In the genomic region with DNA sequence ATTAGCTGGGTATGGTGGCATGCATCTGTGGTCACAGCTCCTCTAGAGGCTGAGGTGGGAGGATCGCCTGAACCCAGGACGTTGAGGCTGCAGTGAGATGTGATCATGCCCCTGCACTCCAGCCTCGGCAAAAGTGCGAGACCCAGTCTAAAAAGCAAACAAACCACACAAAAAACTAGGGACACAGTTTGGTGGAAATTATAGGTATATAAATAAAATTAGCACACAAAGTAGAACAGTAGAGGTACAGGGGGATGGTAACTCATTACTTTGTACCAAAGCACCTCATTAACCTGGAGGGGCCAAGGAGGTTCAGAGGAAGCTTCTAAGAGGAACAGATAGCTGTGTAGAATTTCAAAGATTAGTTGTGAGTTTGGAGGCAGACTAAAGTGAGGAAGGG, we compare ENCODE assay signal across 28 cellular contexts. TPM values are rescaled to one million over a fixed set of nuclear protein-coding genes. Genes with fewer than 3 reads are reported as not detected.
"Had no signal": no experiment of that assay in that cellular context is flagged by ENCODE, and none has a peak within 500 bp of the region (broad histone marks: within the 10 kb centered on the region; RNA-seq: fewer than 3 reads in every experiment).

No MANE protein-coding gene starts in this region.

- H3K27ac ChIP-seq: colonic mucosa, epithelial cell of prostate, esophagus squamous epithelium, gastrocnemius medialis, heart right ventricle, left lung, lower lobe of right lung had no signal

- H3K9me3 Mint-ChIP-seq: dendritic cell treated with granulocyte-macrophage colony-stimulating factor and Interleukin-4, amounts not matched to agents 40 ng/mL and 50 ng/mL, for 4 days; effector memory CD8-positive, alpha-beta T cell had no signal

- DNase-seq: colonic mucosa; cortex of kidney; effector CD8-positive, alpha-beta T cell; effector memory CD8-positive, alpha-beta T cell; endodermal cell; erythroblast; esophagus squamous epithelium; foreskin fibroblast; foreskin melanocyte; gastrocnemius medialis; glutamatergic neuron; head of caudate nucleus; heart right ventricle; hippocampal formation; left cardiac atrium; left lung; left ventricle myocardium superior; lower lobe of right lung; mesenchymal stem cell; mucosa of descending colon; naive B cell had no signal

- H3K4me1 ChIP-seq: colonic mucosa had no signal

- H3K4me3 ChIP-seq: colonic mucosa, esophagus squamous epithelium, gastrocnemius medialis, heart right ventricle, left lung, lower lobe of right lung, mucosa of descending colon had no signal

- H3K4me3 Mint-ChIP-seq: dendritic cell treated with granulocyte-macrophage colony-stimulating factor and Interleukin-4, amounts not matched to agents 40 ng/mL and 50 ng/mL, for 4 days; effector memory CD8-positive, alpha-beta T cell; endodermal cell; mesothelial cell of epicardium; naive B cell had no signal

- ATAC-seq: effector memory CD8-positive, alpha-beta T cell; esophagus mucosa; gastrocnemius medialis; heart right ventricle; left cardiac atrium; left lung; left ventricle myocardium superior; lower lobe of right lung; mucosa of descending colon had no signal

- H3K9me3 ChIP-seq: colonic mucosa, esophagus squamous epithelium, gastrocnemius medialis, heart right ventricle, left lung, lower lobe of right lung, mucosa of descending colon had no signal

- H3K27ac Mint-ChIP-seq: dendritic cell treated with granulocyte-macrophage colony-stimulating factor and Interleukin-4, amounts not matched to agents 40 ng/mL and 50 ng/mL, for 4 days; effector memory CD8-positive, alpha-beta T cell; endodermal cell; mesothelial cell of epicardium had no signal

- H3K27me3 Mint-ChIP-seq: dendritic cell treated with granulocyte-macrophage colony-stimulating factor and Interleukin-4, amounts not matched to agents 40 ng/mL and 50 ng/mL, for 4 days; effector memory CD8-positive, alpha-beta T cell; naive B cell had no signal

- H3K27me3 ChIP-seq: colonic mucosa, esophagus squamous epithelium, gastrocnemius medialis, heart right ventricle, left lung had no signal

- H3K36me3 ChIP-seq: colonic mucosa, gastrocnemius medialis had no signal

RNA-seq across cellular contexts. Expression of gene RAB39B, which starts 42.9 kb away (rescaled TPM):
- total RNA-seq: endothelial cell of umbilical vein, esophagus mucosa, glomerular endothelial cell, left ventricle myocardium superior, myocyte had no signal
- polyA plus RNA-seq: endothelial cell of umbilical vein had no signal
